ENCODE assay signal across 11 cellular contexts in genomic region chr19:15173746-15174404, GRCh38. TPM values are rescaled to one million over a fixed set of nuclear protein-coding genes. Genes with fewer than 3 reads are reported as not detected.
A peak's percentile ranks its signal among the peaks of the same experiment; 100 is the strongest.
DNase-seq lines count a peak whose midpoint lies in the region; ATAC-seq, FAIRE-seq and TF ChIP-seq lines count a peak whose summit lies in the region.
"Had no signal": no experiment of that assay in that cellular context is flagged by ENCODE, and none has a peak within 500 bp of the region (broad histone marks: within the 10 kb centered on the region; RNA-seq: fewer than 3 reads in every experiment).

No MANE protein-coding gene starts in this region.

- no peaks in the 10 kb centered on the region for H3K9me1 ChIP-seq in keratinocyte (ENCODE audit: control insufficient read depth, extremely low read depth, insufficient read depth, low read length)

- H3K4me2 ChIP-seq in keratinocyte (ENCODE audit: control insufficient read depth, extremely low read depth, insufficient read depth, low read depth, low read length) = no peak overlapping the region

- no peak overlapping the region for H3K27ac ChIP-seq in keratinocyte (ENCODE audit: control insufficient read depth, insufficient read depth, low read length)
- no peak overlapping the region for H3K27ac ChIP-seq in effector memory CD4-positive, alpha-beta T cell (ENCODE audit: insufficient read depth, low read length, poor library complexity, severe bottlenecking)

- TF ChIP-seq CTCF in keratinocyte (optimal IDR thresholded peaks at IDR 0.05 in 1 of 3, IDR thresholded peaks at IDR 0.05 in 1 of 3, conservative IDR thresholded peaks at IDR 0.05 in 1 of 3; ENCODE audit: extremely low read depth in 1 of 3, insufficient read depth in 2 of 3, low read length in 3 of 3) (peak; percentile 35 to 63 (median 35)), Calu3 (IDR thresholded peaks at IDR 0.05; ENCODE audit: unreplicated experiment) (no peak)

- no peaks in the 10 kb centered on the region for H3K9me3 ChIP-seq in keratinocyte (ENCODE audit: control insufficient read depth, low read depth, low read length)
- no peaks in the 10 kb centered on the region for H3K9me3 ChIP-seq in effector memory CD4-positive, alpha-beta T cell (ENCODE audit: control insufficient read depth, low read length)

- H3K4me3 Mint-ChIP-seq in Calu3 (ENCODE audit: low read depth, unreplicated experiment) = no peak overlapping the region

- intact Hi-C loops in Calu3 (cut with micrococcal nuclease; ENCODE audit: unreplicated experiment) = no loop called here

- H3K4me1 Mint-ChIP-seq in Calu3 (ENCODE audit: low read depth, unreplicated experiment) = peaks cover 10% of the 10 kb centered on the region

- dilution Hi-C loops in keratinocyte (cut with MboI; ENCODE audit: extremely low pct_ligation_motif_present, low sequenced_read_pairs) = no loop called here

- no peaks in the 10 kb centered on the region for H3K9me3 Mint-ChIP-seq in Calu3 (ENCODE audit: low read depth, unreplicated experiment)

- H2AFZ ChIP-seq in keratinocyte (ENCODE audit: control insufficient read depth, low read length) = no peak overlapping the region

- no peak overlapping the region for H3K27ac Mint-ChIP-seq in Calu3 (ENCODE audit: unreplicated experiment)

- no peaks in the 10 kb centered on the region for H4K20me1 ChIP-seq in keratinocyte (ENCODE audit: control insufficient read depth, extremely low read depth, insufficient read depth, low read length)

- no peaks in the 10 kb centered on the region for H3K27me3 Mint-ChIP-seq in Calu3 (ENCODE audit: unreplicated experiment)

- ATAC-seq in GM18907 (IDR thresholded peaks at IDR 0.05; ENCODE audit: unreplicated experiment) (no peak), GM18868 (IDR thresholded peaks at IDR 0.05; ENCODE audit: unreplicated experiment) (no peak)

- no TSS peak for BruUV-seq in Calu3 (replicated peaks; lab: Mats Ljungman, UMichigan)

- no peak for FAIRE-seq in keratinocyte (lab: Jason Lieb, UNC)

- no peak overlapping the region for H3K4me3 ChIP-seq in keratinocyte (ENCODE audit: control insufficient read depth in 2 of 3, extremely low read depth in 1 of 3, insufficient read depth in 2 of 3, low read depth in 1 of 3, low read length in 3 of 3)
- H3K4me3 ChIP-seq in effector memory CD4-positive, alpha-beta T cell (ENCODE audit: insufficient read depth, low read depth, low read length, poor library complexity, severe bottlenecking) = no peak overlapping the region

- DNase-seq in GDM1 (lab: John Stamatoyannopoulos, UW) = peak; percentile 26
- peak; percentile 63 for DNase-seq in HuH-7.5 (ENCODE audit: low spot score)
- peak; percentile 8 for DNase-seq in SKM-1 (lab: John Stamatoyannopoulos, UW; ENCODE audit: unreplicated experiment)
- DNase-seq in keratinocyte (ENCODE audit: low read depth, low spot score) = no peak
- DNase-seq in Calu3 = no peak
- DNase-seq in effector memory CD4-positive, alpha-beta T cell = no peak
- DNase-seq: activated CD4-positive, CD25-positive, alpha-beta regulatory T cell; foreskin melanocyte had no signal

- CTCF ChIA-PET in Calu3 (lab: Charles Lee) = interaction anchor here (0.8 kb wide), 1 partner anchor 82 kb away, joined by 3 read pairs; no protein-coding TSS in a partner anchor

- H3K79me2 ChIP-seq in keratinocyte (ENCODE audit: control insufficient read depth, insufficient read depth, low read length) = no peaks in the 10 kb centered on the region

- H3K36me3 Mint-ChIP-seq in Calu3 (ENCODE audit: insufficient read depth, unreplicated experiment) = peaks cover 38% of the 10 kb centered on the region

- no peak overlapping the region for H3K9ac ChIP-seq in keratinocyte (ENCODE audit: control insufficient read depth, extremely low read depth, insufficient read depth, low read length)

- no peaks in the 10 kb centered on the region for H3K4me1 ChIP-seq in keratinocyte (ENCODE audit: control insufficient read depth, extremely low read depth, insufficient read depth, low read length)
- no peaks in the 10 kb centered on the region for H3K4me1 ChIP-seq in effector memory CD4-positive, alpha-beta T cell (ENCODE audit: control insufficient read depth, insufficient read depth, low read length, poor library complexity, severe bottlenecking)

- H3K36me3 ChIP-seq in keratinocyte (ENCODE audit: control insufficient read depth in 2 of 2, extremely low read depth in 1 of 2, insufficient read depth in 2 of 2, low read length in 2 of 2) = peaks cover 0 to 7% of the 10 kb centered on the region in 2 experiments
- H3K36me3 ChIP-seq in effector memory CD4-positive, alpha-beta T cell (ENCODE audit: control insufficient read depth, insufficient read depth, low read length) = no peaks in the 10 kb centered on the region

- H3K27me3 ChIP-seq in keratinocyte (ENCODE audit: control insufficient read depth, extremely low read depth, insufficient read depth, low read length) = no peaks in the 10 kb centered on the region
- no peaks in the 10 kb centered on the region for H3K27me3 ChIP-seq in effector memory CD4-positive, alpha-beta T cell (replicated peaks; ENCODE audit: control insufficient read depth, insufficient read depth, low read length, poor library complexity, severe bottlenecking)

RNA-seq across cellular contexts. Expression of gene NOTCH3, which starts 26.9 kb away (rescaled TPM):
- polyA plus RNA-seq in keratinocyte = 2.5 to 14.9 TPM (median 4.1 TPM) in 3 replicates
- 39.1 TPM for polyA plus RNA-seq in keratinocyte (2011; ENCODE audit: low read depth)
- 1.7 and 3.5 TPM in 2 replicates for polyA plus RNA-seq in keratinocyte (2011; cell fraction: cytosol; rRNA removed)
- polyA plus RNA-seq in keratinocyte (2011; cell fraction: nucleus; rRNA removed) = 29.6 and 36.8 TPM in 2 replicates
- 4.2 and 45.4 TPM in 2 replicates for polyA plus RNA-seq in keratinocyte (2012; ENCODE audit: low replicate concordance)
- 17.6 to 102 TPM (median 31.2 TPM) in 3 replicates for polyA minus RNA-seq in keratinocyte
- polyA minus RNA-seq in keratinocyte (2011; cell fraction: cytosol; rRNA and poly(A)+ RNA removed) = 58.3 TPM
- polyA minus RNA-seq in keratinocyte (2011; cell fraction: nucleus; rRNA and poly(A)+ RNA removed) = 138 and 146 TPM in 2 replicates
- total RNA-seq in Calu3 (2022) = 32.6 and 44.7 TPM in 2 replicates

RNA-seq across cellular contexts. Expression of gene EPHX3, which starts 58.4 kb away (rescaled TPM):
- 0.33 to 1.2 TPM (median 0.51 TPM) in 3 replicates for polyA plus RNA-seq in keratinocyte
- polyA plus RNA-seq in keratinocyte (2011; ENCODE audit: low read depth) = 5.2 TPM
- polyA plus RNA-seq in keratinocyte (2011; cell fraction: cytosol; rRNA removed) = 0.27 and 0.40 TPM in 2 replicates
- polyA plus RNA-seq in keratinocyte (2011; cell fraction: nucleus; rRNA removed) = 1.7 and 2.1 TPM in 2 replicates
- polyA plus RNA-seq in keratinocyte (2012; ENCODE audit: low replicate concordance) = 0.39 and 16.9 TPM in 2 replicates
- polyA minus RNA-seq in keratinocyte = 1.2 to 1.5 TPM (median 1.4 TPM) in 3 replicates
- polyA minus RNA-seq in keratinocyte (2011; cell fraction: cytosol; rRNA and poly(A)+ RNA removed) = not detected
- polyA minus RNA-seq in keratinocyte (2011; cell fraction: nucleus; rRNA and poly(A)+ RNA removed) = 0.93 and 1.1 TPM in 2 replicates
- 0.86 and 1.0 TPM in 2 replicates for total RNA-seq in Calu3 (2022)
- total RNA-seq: temporal lobe had no signal

Comparison
In these comparisons a context has a peak if more than half of its experiments do, and no peak if none do; other contexts are left out.
1. DNase-seq: peak in GDM1 (single experiment), HuH-7.5 (single experiment) and SKM-1 (single experiment); none in keratinocyte (single experiment), Calu3 (single experiment) and effector memory CD4-positive, alpha-beta T cell (0 of 3).